12 cellular contexts compared by ENCODE assay signal in genomic region chr20:40287683-40288082, GRCh38.
"Had no signal": no experiment of that assay in that cellular context is flagged by ENCODE, and none has a peak within 500 bp of the region (broad histone marks: within the 10 kb centered on the region; RNA-seq: fewer than 3 reads in every experiment).

No MANE protein-coding gene starts in this region.

- H3K27ac ChIP-seq: cardiac muscle cell, hepatocyte, left lung had no signal

- H3K4me1 ChIP-seq: left lung had no signal

- H3K79me2 ChIP-seq: hepatocyte had no signal

- H3K9me3 ChIP-seq: left lung, right atrium auricular region had no signal

- DNase-seq: activated CD8-positive, alpha-beta T cell treated with anti-CD3 and anti-CD28 coated beads for 36 hours; activated effector memory CD4-positive, alpha-beta T cell treated with Interleukin-2 at 50 U/mL for 16 hours; activated naive CD4-positive, alpha-beta T cell treated with anti-CD3 and anti-CD28 coated beads, Interleukin-2, amount 50 U/mL, for 16 hours; activated T-cell treated with anti-CD3 and anti-CD28 coated beads, Interleukin-2, amount 50 U/mL, for 4 hours; erythroblast; islet precursor cell; naive thymus-derived CD4-positive, alpha-beta T cell had no signal

- H3K36me3 ChIP-seq: cardiac muscle cell, left lung, right atrium auricular region had no signal

- H3K4me2 ChIP-seq: hepatocyte, smooth muscle cell had no signal

- ATAC-seq: activated CD8-positive, alpha-beta T cell treated with anti-CD3 and anti-CD28 coated beads for 36 hours; activated T-cell treated with anti-CD3 and anti-CD28 coated beads, Interleukin-2, amount 50 U/mL, for 4 hours; naive thymus-derived CD4-positive, alpha-beta T cell had no signal

- H3K4me3 ChIP-seq: cardiac muscle cell, hepatocyte, left lung, right atrium auricular region, smooth muscle cell had no signal

- H3K27me3 ChIP-seq: cardiac muscle cell, hepatocyte, left lung, right atrium auricular region had no signal

- H2AFZ ChIP-seq: hepatocyte had no signal
